ENCODE assay signal across 9 cellular contexts in the genomic region with DNA sequence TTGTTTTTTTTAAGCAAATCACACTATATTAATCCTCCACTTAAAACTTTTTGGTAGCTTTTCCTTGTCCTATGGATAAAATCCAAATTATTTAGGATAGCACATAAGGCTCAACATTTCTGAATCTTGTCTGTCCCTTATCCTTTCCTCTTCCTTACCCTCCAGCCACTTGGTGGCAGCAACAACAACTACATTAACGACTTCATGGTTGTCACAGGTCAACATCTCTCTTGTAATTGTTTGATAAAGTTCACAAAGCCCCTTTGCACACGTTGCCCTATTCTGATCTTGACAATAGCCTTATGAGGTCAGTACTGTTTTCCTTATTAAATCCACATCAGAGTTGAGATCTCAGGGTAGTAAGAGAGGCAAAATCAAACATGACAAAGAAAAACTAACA.
DNase-seq lines count a peak whose midpoint lies in the region; ATAC-seq, FAIRE-seq and TF ChIP-seq lines count a peak whose summit lies in the region.
"Had no signal": no experiment of that assay in that cellular context is flagged by ENCODE, and none has a peak within 500 bp of the region (broad histone marks: within the 10 kb centered on the region; RNA-seq: fewer than 3 reads in every experiment).

No MANE protein-coding gene starts in this region.

- H4K8ac ChIP-seq in H9 (replicated peaks; ENCODE audit: insufficient read length, low read depth, low read length), result no peak overlapping the region

- intact Hi-C loops in vagina (cut with DNase I), result no loop called here

- FAIRE-seq in frontal cortex (lab: Jason Lieb, UNC), result no peak

- H3K27ac Mint-ChIP-seq in H9, result peak overlapping the region in 1 of 3 experiments; percentile 89; a peak in 3 of 7 replicates
- H3K27ac Mint-ChIP-seq: stimulated activated naive CD8-positive, alpha-beta T cell treated with anti-CD3 and anti-CD28 coated beads, Interleukin-15, Interleukin-2, amounts not matched to agents 100 ng/mL and 50 ng/mL, for 24 hours had no signal

- WGBS in H9 (ENCODE audit: extremely low coverage, insufficient read length, low lambda C conversion rate), result no CpG with 5 or more reads among the region's 2 CpGs

- H3K4me1 Mint-ChIP-seq in H9, result peaks cover 2 to 10% of the 10 kb centered on the region in 2 experiments

- no peak for TF ChIP-seq POLR2A in vagina (IDR thresholded peaks at IDR 0.05)

- DNase-seq in AML-193 (lab: John Stamatoyannopoulos, UW) (peak; percentile 11 to 21), H9 (peak; percentile 46), SK-MEL-5 (ENCODE audit: low read depth, low spot score) (peak; percentile 66), iPS DF 4.7 (ENCODE audit: extremely low read depth, low spot score) (peak; percentile 41), vagina (ENCODE audit: extremely low spot score in 2 of 2) (no peak), frontal cortex (ENCODE audit: low spot score in 2 of 2) (no peak)
- no peak for DNase-seq in activated naive CD4-positive, alpha-beta T cell treated with Interleukin-2 at 50 U/mL for 16 hours

- no peak overlapping the region for H2BK20ac ChIP-seq in H9 (ENCODE audit: low read depth, low read length, poor library complexity, severe bottlenecking)

- peak overlapping the region; percentile 96 for H2AFZ ChIP-seq in H9 (ENCODE audit: low read length)

- H3K9me3 Mint-ChIP-seq in H9, result peaks cover 0 to 4% of the 10 kb centered on the region in 2 experiments; a peak in 1 of 5 replicates
- H3K9me3 Mint-ChIP-seq: stimulated activated naive CD8-positive, alpha-beta T cell treated with anti-CD3 and anti-CD28 coated beads, Interleukin-15, Interleukin-2, amounts not matched to agents 100 ng/mL and 50 ng/mL, for 24 hours had no signal

- peak; percentile 77 for TF ChIP-seq CTCF in H9 (conservative IDR thresholded peaks at IDR 0.05)
- no peak for TF ChIP-seq CTCF in vagina (IDR thresholded peaks at IDR 0.05)

- H3K79me2 ChIP-seq in H9 (ENCODE audit: insufficient read depth, low read length), result no peaks in the 10 kb centered on the region

- H3T11ph ChIP-seq in H9 (ENCODE audit: low read length), result no peak overlapping the region

- no peak overlapping the region for H4K5ac ChIP-seq in H9 (ENCODE audit: insufficient read length, low read depth, low read length)

- H3K14ac ChIP-seq in H9 (ENCODE audit: insufficient read depth, low read length), result no peak overlapping the region

- no peak overlapping the region for H3K27ac ChIP-seq in H9 (ENCODE audit: insufficient read length, low read depth, low read length)
- H3K27ac ChIP-seq in vagina, result no peak overlapping the region

- no peak overlapping the region for H3K4ac ChIP-seq in H9 (ENCODE audit: low read depth, low read length)

- no peak overlapping the region for H4K91ac ChIP-seq in H9 (ENCODE audit: insufficient read length, low read depth, low read length)

- no peak for ATAC-seq in GM18511 (IDR thresholded peaks at IDR 0.05; ENCODE audit: unreplicated experiment)

- in situ Hi-C loops in SK-MEL-5 (cut with HindIII; ENCODE audit: low pct_unique_long_range_greater_than_20kb, low sequenced_read_pairs), result no loop called here

- H3K27me3 Mint-ChIP-seq in H9 (ENCODE audit: low read depth), result no peaks in the 10 kb centered on the region
- H3K27me3 Mint-ChIP-seq: stimulated activated naive CD8-positive, alpha-beta T cell treated with anti-CD3 and anti-CD28 coated beads, Interleukin-15, Interleukin-2, amounts not matched to agents 100 ng/mL and 50 ng/mL, for 24 hours had no signal

- H2BK120ac ChIP-seq in H9 (ENCODE audit: low read depth, low read length, poor library complexity, severe bottlenecking), result no peak overlapping the region

- no peak overlapping the region for H3K18ac ChIP-seq in H9 (ENCODE audit: insufficient read length, low read depth, low read length)

- no peak overlapping the region for H2AK5ac ChIP-seq in H9 (ENCODE audit: insufficient read length, low read length)

- H3K4me2 ChIP-seq in H9 (ENCODE audit: insufficient read depth, insufficient read length, low read length), result no peak overlapping the region

- no peaks in the 10 kb centered on the region for H3K23me2 ChIP-seq in H9 (ENCODE audit: insufficient read length, low read depth, low read length, poor library complexity, severe bottlenecking)

- H3K36me3 Mint-ChIP-seq in H9 (ENCODE audit: insufficient read depth in 1 of 3, low read depth in 3 of 3), result peaks cover 0 to 6% (median 2%) of the 10 kb centered on the region in 3 experiments; a peak in 5 of 7 replicates

- H3K4me3 ChIP-seq in vagina, result no peak overlapping the region

- no peak overlapping the region for H3K4me3 Mint-ChIP-seq in H9
- H3K4me3 Mint-ChIP-seq: stimulated activated naive CD8-positive, alpha-beta T cell treated with anti-CD3 and anti-CD28 coated beads, Interleukin-15, Interleukin-2, amounts not matched to agents 100 ng/mL and 50 ng/mL, for 24 hours had no signal

- H3K27me3 ChIP-seq in H9 (ENCODE audit: insufficient read depth, low read length) (no peaks in the 10 kb centered on the region), vagina (no peaks in the 10 kb centered on the region)

- no peak overlapping the region for H2BK5ac ChIP-seq in H9 (ENCODE audit: insufficient read length, low read length)

- no peak overlapping the region for H3K23ac ChIP-seq in H9 (ENCODE audit: insufficient read length, low read depth, low read length)

- H3K56ac ChIP-seq in H9 (ENCODE audit: insufficient read length, low read depth, low read length), result no peak overlapping the region

- H3K9ac ChIP-seq in H9 (ENCODE audit: extremely low read depth, insufficient read length, low read length), result no peak overlapping the region

- no peaks in the 10 kb centered on the region for H3K36me3 ChIP-seq in vagina

- H4K20me1 ChIP-seq in H9 (ENCODE audit: control insufficient read depth, insufficient read depth, insufficient read length), result no peaks in the 10 kb centered on the region

- H3K4me1 ChIP-seq in H9 (ENCODE audit: insufficient read depth, low read length) (no peaks in the 10 kb centered on the region; the same call in 1 of the 2 replicates), vagina (no peaks in the 10 kb centered on the region)

- no peak overlapping the region for H2BK12ac ChIP-seq in H9 (ENCODE audit: insufficient read length, low read depth, low read length)

- no peaks in the 10 kb centered on the region for H3K79me1 ChIP-seq in H9 (ENCODE audit: insufficient read depth, low read depth, low read length, poor library complexity, severe bottlenecking)

- H3K9me3 ChIP-seq in H9 (ENCODE audit: control insufficient read depth, low read depth, low read length) (no peaks in the 10 kb centered on the region), vagina (no peaks in the 10 kb centered on the region)

- H2BK15ac ChIP-seq in H9 (ENCODE audit: low read depth, low read length), result no peak overlapping the region

Comparison
In these comparisons a context has a peak if more than half of its experiments do, and no peak if none do; other contexts are left out.
1. DNase-seq: peak in AML-193 (2 of 2), H9 (single experiment), SK-MEL-5 (single experiment) and iPS DF 4.7 (single experiment); none in vagina (0 of 2), activated naive CD4-positive, alpha-beta T cell treated with Interleukin-2 at 50 U/mL for 16 hours (single experiment) and frontal cortex (0 of 2).